Comparison of ENCODE assay signal across 8 cellular contexts in genomic region chr3:172343117-172343516, GRCh38.
"Had no signal": no experiment of that assay in that cellular context is flagged by ENCODE, and none has a peak within 500 bp of the region (broad histone marks: within the 10 kb centered on the region; RNA-seq: fewer than 3 reads in every experiment).

No MANE protein-coding gene starts in this region.

- DNase-seq: GM23248, GOT3, H7, HFFc6, KBM-7 had no signal

- FAIRE-seq: HTR-8/SVneo had no signal

- H3K4me3 Mint-ChIP-seq: HFFc6, IgD-negative memory B cell had no signal

- H3K4me3 ChIP-seq: GM23248, HAP-1 had no signal

- H2AFZ ChIP-seq: GM23248 had no signal

- H3K27me3 Mint-ChIP-seq: IgD-negative memory B cell had no signal

- H3K27ac ChIP-seq: GM23248 had no signal

- H3K4me1 Mint-ChIP-seq: IgD-negative memory B cell had no signal

- H3K9me3 Mint-ChIP-seq: HFFc6, IgD-negative memory B cell had no signal

- H3K9ac ChIP-seq: GM23248 had no signal

- H3K9me3 ChIP-seq: HAP-1 had no signal

- H3K27ac Mint-ChIP-seq: HFFc6, IgD-negative memory B cell had no signal
